8 cellular contexts compared by ENCODE assay signal in genomic region chr22:45672564-45673481, GRCh38. TPM values are rescaled to one million over a fixed set of nuclear protein-coding genes. Genes with fewer than 3 reads are reported as not detected.
DNase-seq lines count a peak whose midpoint lies in the region; ATAC-seq and TF ChIP-seq lines count a peak whose summit lies in the region.

No MANE protein-coding gene starts in this region.

- H3K36me3 Mint-ChIP-seq in HFFc6 (ENCODE audit: low read depth), result peaks cover 42% of the 10 kb centered on the region
- H3K36me3 Mint-ChIP-seq in activated naive CD8-positive, alpha-beta T cell treated with anti-CD3 and anti-CD28 coated beads, Interleukin-2, amount 10 ng/mL, durations not matched to agents 7 days and 5 days, result peaks cover 6% of the 10 kb centered on the region

- ATAC-seq in activated naive CD8-positive, alpha-beta T cell treated with anti-CD3 and anti-CD28 coated beads, Interleukin-2, amount 10 ng/mL, durations not matched to agents 7 days and 5 days (ENCODE audit: low read depth), result peak; percentile 9
- ATAC-seq in stimulated activated naive CD8-positive, alpha-beta T cell treated with anti-CD3 and anti-CD28 coated beads, Interleukin-15, amount 100 ng/mL, for 72 hours, result peak; percentile 27
- no peak for ATAC-seq in GM18511 (IDR thresholded peaks at IDR 0.05; ENCODE audit: unreplicated experiment)

- H3K27me3 ChIP-seq in AG04450 (ENCODE audit: control insufficient read depth, insufficient read depth, low read length), result no peaks in the 10 kb centered on the region
- no peaks in the 10 kb centered on the region for H3K27me3 ChIP-seq in iPS-18a (ENCODE audit: control insufficient read depth, insufficient read depth, low read length)

- H3K9ac ChIP-seq in iPS-18a (ENCODE audit: low read length), result peak overlapping the region; percentile 79

- peaks cover 9% of the 10 kb centered on the region for H3K4me1 ChIP-seq in iPS-18a (ENCODE audit: control insufficient read depth, low read depth, low read length)

- peak overlapping the region; percentile 98 for H3K4me3 Mint-ChIP-seq in HFFc6
- peak overlapping the region; percentile 90 for H3K4me3 Mint-ChIP-seq in activated naive CD8-positive, alpha-beta T cell treated with anti-CD3 and anti-CD28 coated beads, Interleukin-2, amount 10 ng/mL, durations not matched to agents 7 days and 5 days
- peak overlapping the region; percentile 88 to 90 for H3K4me3 Mint-ChIP-seq in stimulated activated naive CD8-positive, alpha-beta T cell treated with anti-CD3 and anti-CD28 coated beads, Interleukin-15, amount 100 ng/mL, for 72 hours

- TF ChIP-seq CTCF in AG04450 (IDR thresholded peaks at IDR 0.05; ENCODE audit: low read depth, low read length) (no peak), HFFc6 (IDR thresholded peaks at IDR 0.05) (no peak)

- no peaks in the 10 kb centered on the region for H3K9me3 Mint-ChIP-seq in HFFc6
- no peaks in the 10 kb centered on the region for H3K9me3 Mint-ChIP-seq in activated naive CD8-positive, alpha-beta T cell treated with anti-CD3 and anti-CD28 coated beads, Interleukin-2, amount 10 ng/mL, durations not matched to agents 7 days and 5 days
- no peaks in the 10 kb centered on the region for H3K9me3 Mint-ChIP-seq in stimulated activated naive CD8-positive, alpha-beta T cell treated with anti-CD3 and anti-CD28 coated beads, Interleukin-15, amount 100 ng/mL, for 72 hours

- H3K27me3 Mint-ChIP-seq in HFFc6 (ENCODE audit: insufficient read depth), result no peaks in the 10 kb centered on the region; the same call in 1 of the 2 replicates
- H3K27me3 Mint-ChIP-seq in activated naive CD8-positive, alpha-beta T cell treated with anti-CD3 and anti-CD28 coated beads, Interleukin-2, amount 10 ng/mL, durations not matched to agents 7 days and 5 days, result peaks cover 4% of the 10 kb centered on the region
- no peaks in the 10 kb centered on the region for H3K27me3 Mint-ChIP-seq in stimulated activated naive CD8-positive, alpha-beta T cell treated with anti-CD3 and anti-CD28 coated beads, Interleukin-15, amount 100 ng/mL, for 72 hours

- no peaks in the 10 kb centered on the region for H3K36me3 ChIP-seq in iPS-18a (ENCODE audit: control insufficient read depth, low read depth, low read length)

- DNase-seq in AG04450 (ENCODE audit: low read depth, low spot score) (no peak), HFFc6 (no peak), NCI-H1436 treated with DMSO at 0.1 percent for 48 hours (lab: John Stamatoyannopoulos, UW) (no peak), dermis blood vessel endothelial cell (no peak)
- DNase-seq in activated naive CD8-positive, alpha-beta T cell treated with anti-CD3 and anti-CD28 coated beads, Interleukin-2, amount 10 ng/mL, durations not matched to agents 7 days and 5 days, result no peak
- DNase-seq in stimulated activated naive CD8-positive, alpha-beta T cell treated with anti-CD3 and anti-CD28 coated beads, Interleukin-15, amount 100 ng/mL, for 72 hours, result no peak

- peak overlapping the region; percentile 90 for H3K27ac Mint-ChIP-seq in HFFc6
- peak overlapping the region; percentile 72 for H3K27ac Mint-ChIP-seq in activated naive CD8-positive, alpha-beta T cell treated with anti-CD3 and anti-CD28 coated beads, Interleukin-2, amount 10 ng/mL, durations not matched to agents 7 days and 5 days
- H3K27ac Mint-ChIP-seq in stimulated activated naive CD8-positive, alpha-beta T cell treated with anti-CD3 and anti-CD28 coated beads, Interleukin-15, amount 100 ng/mL, for 72 hours, result peak overlapping the region; percentile 96

- peak overlapping the region; percentile 94 for H3K4me3 ChIP-seq in AG04450 (ENCODE audit: low read depth, low read length)
- peak overlapping the region; percentile 89 for H3K4me3 ChIP-seq in iPS-18a (ENCODE audit: low read length)

- CTCF ChIA-PET in AG04450 (lab: Charles Lee), result interaction anchor here (0.7 to 1.4 kb wide), 3 partner anchors 9 to 95 kb away, joined by 3 read pairs; no protein-coding TSS in a partner anchor

- no peaks in the 10 kb centered on the region; the same call in 1 of the 2 replicates for H3K9me3 ChIP-seq in AG04450 (ENCODE audit: control insufficient read depth, insufficient read depth, low read length)
- no peaks in the 10 kb centered on the region for H3K9me3 ChIP-seq in iPS-18a (ENCODE audit: control insufficient read depth, low read depth, low read length)

- no peak overlapping the region for H3K27ac ChIP-seq in AG04450 (ENCODE audit: low read depth, low read length)
- no peak overlapping the region for H3K27ac ChIP-seq in iPS-18a (ENCODE audit: low read length)

- peaks cover 44% of the 10 kb centered on the region for H3K4me1 Mint-ChIP-seq in HFFc6 (ENCODE audit: low read depth)
- peaks cover 30% of the 10 kb centered on the region for H3K4me1 Mint-ChIP-seq in activated naive CD8-positive, alpha-beta T cell treated with anti-CD3 and anti-CD28 coated beads, Interleukin-2, amount 10 ng/mL, durations not matched to agents 7 days and 5 days
- peaks cover 47% of the 10 kb centered on the region for H3K4me1 Mint-ChIP-seq in stimulated activated naive CD8-positive, alpha-beta T cell treated with anti-CD3 and anti-CD28 coated beads, Interleukin-15, amount 100 ng/mL, for 72 hours

- POLR2A ChIA-PET in AG04450 (lab: Yijun Ruan, JAX), result no interaction called here
- POLR2A ChIA-PET in activated naive CD8-positive, alpha-beta T cell treated with anti-CD3 and anti-CD28 coated beads, Interleukin-2, amount 10 ng/mL, durations not matched to agents 7 days and 5 days (lab: Charles Lee), result no interaction called here

RNA-seq across cellular contexts. Expression of gene ATXN10, which starts 1.2 kb away (rescaled TPM):
- polyA plus RNA-seq in AG04450 (2011; rRNA removed), result 491 and 521 TPM in 2 replicates
- polyA minus RNA-seq in AG04450 (2011; rRNA and poly(A)+ RNA removed), result 448 and 474 TPM in 2 replicates
- total RNA-seq in HFFc6 (2021; fragmentation: NEBNext Ultra II Directional; extraction: Animal tissue kit (Norgen Biotek cat#: 25700)), result 100 to 1,000 TPM; 287 to 426 (median 370) TPM
- total RNA-seq in activated naive CD8-positive, alpha-beta T cell treated with anti-CD3 and anti-CD28 coated beads, Interleukin-2, amount 10 ng/mL, durations not matched to agents 7 days and 5 days, result 10 to 100 TPM; 75.9 to 81.0 TPM
- total RNA-seq in dermis blood vessel endothelial cell, result 92.4 and 127 TPM in 2 replicates
